In genomic region chr17:1226308-1226707, GRCh38 we compare ENCODE assay signal across 20 cellular contexts. TPM values are rescaled to one million over a fixed set of nuclear protein-coding genes. Genes with fewer than 3 reads are reported as not detected.
DNase-seq lines count a peak whose midpoint lies in the region; ATAC-seq, FAIRE-seq and TF ChIP-seq lines count a peak whose summit lies in the region.
"Had no signal": no experiment of that assay in that cellular context is flagged by ENCODE, and none has a peak within 500 bp of the region (broad histone marks: within the 10 kb centered on the region; RNA-seq: fewer than 3 reads in every experiment).

No MANE protein-coding gene starts in this region.

- H4K20me1 ChIP-seq in HepG2 (ENCODE audit: insufficient read depth, low read length) (peaks cover 6% of the 10 kb centered on the region; the same call in 1 of the 2 replicates), OCI-LY1 (ENCODE audit: insufficient read depth, low read length) (no peaks in the 10 kb centered on the region)

- TF ChIP-seq EP300 in HepG2 (IDR thresholded peaks at IDR 0.05; ENCODE audit: low read depth in 2 of 2, low read length in 2 of 2) (no peak), HepG2 (CRISPR knock-in tag; IDR thresholded peaks at IDR 0.05; ENCODE audit: borderline replicate concordance) (no peak)

- TF ChIP-seq POLR2A in HepG2 (IDR thresholded peaks at IDR 0.05; ENCODE audit: insufficient read depth in 1 of 2, low read depth in 2 of 2, low read length in 2 of 2) (no peak), right lobe of liver (IDR thresholded peaks at IDR 0.05) (no peak)

- H3F3A ChIP-seq in OCI-LY1 (ENCODE audit: insufficient read depth, low read length), result 0 out of 2 replicates have a peak, but pooled peaks cover 3% of the 10 kb centered on the region

- BruUV-seq in HepG2 (replicated peaks; lab: Mats Ljungman, UMichigan), result no TSS peak

- H3K36me3 ChIP-seq in HepG2 (replicated peaks in 1 of 2; ENCODE audit: control insufficient read depth in 1 of 2, insufficient read depth in 2 of 2, low read length in 2 of 2) (no peaks in the 10 kb centered on the region), right lobe of liver (no peaks in the 10 kb centered on the region), OCI-LY1 (ENCODE audit: insufficient read depth, low read length) (peaks cover 24% of the 10 kb centered on the region; the same call in 1 of the 2 replicates), bronchial epithelial cell (ENCODE audit: control insufficient read depth, insufficient read depth, low read length) (no peaks in the 10 kb centered on the region)
- H3K36me3 ChIP-seq: BE2C had no signal

- 27% methylated on average over 3 of the region's 3 CpGs for WGBS in HepG2 (ENCODE audit: low lambda C conversion rate)
- 45% methylated on average over 2 of the region's 3 CpGs for WGBS in right lobe of liver (ENCODE audit: insufficient coverage, low coverage, low lambda C conversion rate, missing lambda C conversion rate)

- in situ Hi-C loops in HepG2 (cut with HindIII; ENCODE audit: extremely low pct_ligation_motif_present, low pct_unique_long_range_greater_than_20kb), result no loop called here

- intact Hi-C loops in HepG2 (cut with micrococcal nuclease; ENCODE audit: unreplicated experiment), result no loop called here
- intact Hi-C loops in right lobe of liver (cut with DNase I), result no loop called here

- ATAC-seq in HepG2 (no peak), right lobe of liver (no peak), GM19324 (IDR thresholded peaks at IDR 0.05; ENCODE audit: low FRiP score, unreplicated experiment) (no peak)
- ATAC-seq: K562 had no signal

- TF ChIP-seq RAD21 in HepG2 (CRISPR knock-in tag; IDR thresholded peaks at IDR 0.05), result no peak

- H3K9me3 ChIP-seq in HepG2 (ENCODE audit: low read length), result no peaks in the 10 kb centered on the region
- H3K9me3 ChIP-seq in right lobe of liver, result no peaks in the 10 kb centered on the region
- no peaks in the 10 kb centered on the region for H3K9me3 ChIP-seq in OCI-LY1 (ENCODE audit: low read length)
- H3K9me3 ChIP-seq: BE2C, HAP-1 had no signal

- H3K4me2 ChIP-seq in HepG2 (ENCODE audit: low read depth, low read length), result no peak overlapping the region
- peak overlapping the region; percentile 83; the same call in 1 of the 2 replicates for H3K4me2 ChIP-seq in OCI-LY1 (ENCODE audit: low read length)

- H2AFZ ChIP-seq in HepG2 (ENCODE audit: low read length) (no peak overlapping the region), OCI-LY1 (ENCODE audit: low read length) (no peak overlapping the region)

- H3K27ac ChIP-seq in HepG2 (ENCODE audit: extremely low read length, insufficient read depth, low read length) (no peak overlapping the region), right lobe of liver (no peak overlapping the region), OCI-LY1 (ENCODE audit: low read depth, low read length, poor library complexity, severe bottlenecking) (peak overlapping the region; percentile 35)

- H3K79me2 ChIP-seq in HepG2 (ENCODE audit: insufficient read depth, low read length), result no peaks in the 10 kb centered on the region
- peaks cover 28% of the 10 kb centered on the region for H3K79me2 ChIP-seq in OCI-LY1 (ENCODE audit: insufficient read depth, low read length)

- POLR2A ChIA-PET in HepG2 (lab: Yijun Ruan, JAX), result no interaction called here

- H3K9me2 ChIP-seq in OCI-LY1 (ENCODE audit: low read depth, low read length), result no peaks in the 10 kb centered on the region

- TF ChIP-seq CTCF in HepG2 (CRISPR knock-in tag; IDR thresholded peaks at IDR 0.05) (no peak), right lobe of liver (IDR thresholded peaks at IDR 0.05) (no peak), OCI-LY1 (IDR thresholded peaks at IDR 0.05; ENCODE audit: low read length) (no peak), bronchial epithelial cell (IDR thresholded peaks at IDR 0.05; ENCODE audit: insufficient read depth, low read length, severe bottlenecking) (no peak)

- H3K4me3 ChIP-seq in HepG2 (replicated peaks in 1 of 3; ENCODE audit: insufficient read depth in 1 of 3, low read depth in 2 of 3, low read length in 3 of 3) (no peak overlapping the region), right lobe of liver (no peak overlapping the region), OCI-LY1 (ENCODE audit: low read depth, low read length, poor library complexity, severe bottlenecking) (peak overlapping the region; percentile 73), bronchial epithelial cell (ENCODE audit: low read depth, low read length) (no peak overlapping the region)
- H3K4me3 ChIP-seq: HAP-1, K562 had no signal

- H3K9ac ChIP-seq in HepG2 (ENCODE audit: insufficient read depth, low read depth, low read length), result no peak overlapping the region
- H3K9ac ChIP-seq in OCI-LY1 (ENCODE audit: low read length), result no peak overlapping the region

- 0 out of 2 replicates have a peak, but pooled peaks cover 6% of the 10 kb centered on the region for H3K4me1 ChIP-seq in HepG2 (ENCODE audit: insufficient read depth, low read length)
- H3K4me1 ChIP-seq in right lobe of liver, result peaks cover 0 to 10% (median 0%) of the 10 kb centered on the region in 4 donors
- H3K4me1 ChIP-seq in OCI-LY1 (ENCODE audit: insufficient read depth, low read length, severe bottlenecking), result peaks cover 48% of the 10 kb centered on the region
- H3K4me1 ChIP-seq: BE2C had no signal

- H3K27me3 ChIP-seq in HepG2 (ENCODE audit: control insufficient read depth in 1 of 2, insufficient read depth in 2 of 2, low read length in 2 of 2) (peaks cover 9 to 40% of the 10 kb centered on the region in 2 experiments), right lobe of liver (no peaks in the 10 kb centered on the region), OCI-LY1 (ENCODE audit: insufficient read depth, low read length) (no peaks in the 10 kb centered on the region), bronchial epithelial cell (ENCODE audit: control insufficient read depth, insufficient read depth, low read length) (peaks cover 19% of the 10 kb centered on the region)

- FAIRE-seq in HepG2 (lab: Jason Lieb, UNC), result no peak
- peak; percentile 99 for FAIRE-seq in bronchial epithelial cell (lab: Jason Lieb, UNC)
- FAIRE-seq in urothelium cell line (lab: Jason Lieb, UNC), result peak; percentile 81
- FAIRE-seq: K562 had no signal

- DNase-seq in HepG2 (ENCODE audit: low spot score), result no peak
- no peak for DNase-seq in right lobe of liver
- no peak for DNase-seq in bronchial epithelial cell (ENCODE audit: low read depth)
- DNase-seq in urothelium cell line (ENCODE audit: low spot score), result no peak
- no peak for DNase-seq in EL
- DNase-seq in 8988T, result no peak
- DNase-seq: BE2C; C1 segment of cervical spinal cord; CD4-positive, alpha-beta T cell; DMS153; DMS79; GOT3; IMR-90 had no signal

- CTCF ChIA-PET in HepG2 (lab: Yijun Ruan, JAX; ENCODE audit: low intra/inter-chr PET ratio, low total read pairs), result no interaction called here

RNA-seq across cellular contexts. Expression of gene BHLHA9, which starts 43.9 kb away (rescaled TPM):
- total RNA-seq in HepG2 (2016; rRNA removed; fragmentation: Illumina TruSeq; extraction: Trizol) (not detected in 2 replicates), right lobe of liver (not detected), bronchial epithelial cell (not detected in 2 replicates)
- not detected in 2 replicates for total RNA-seq in HepG2 (2016; cell fraction: cytosol; rRNA removed; fragmentation: Illumina TruSeq; extraction: Trizol; ENCODE audit: low read depth)
- not detected in 2 replicates for total RNA-seq in HepG2 (2016; cell fraction: insoluble cytoplasmic fraction; rRNA removed; fragmentation: Illumina TruSeq; extraction: Trizol)
- total RNA-seq in HepG2 (2016; cell fraction: membrane; rRNA removed; fragmentation: Illumina TruSeq; extraction: Trizol), result not detected in 2 replicates
- total RNA-seq in HepG2 (2016; cell fraction: nucleus; rRNA removed; fragmentation: Illumina TruSeq; extraction: Trizol), result not detected in 2 replicates
- polyA plus RNA-seq in HepG2 (2011; rRNA removed), result not detected in 2 replicates
- not detected in 2 replicates for polyA plus RNA-seq in HepG2 (2011; cell fraction: cytosol; rRNA removed)
- not detected in 2 replicates for polyA plus RNA-seq in HepG2 (2011; cell fraction: nucleus; rRNA removed)
- polyA plus RNA-seq in HepG2 (2012), result not detected in 2 replicates
- polyA plus RNA-seq in HepG2 (2016; cell fraction: cytosol; fragmentation: Illumina TruSeq; extraction: Trizol; ENCODE audit: low read depth), result not detected in 2 replicates
- polyA plus RNA-seq in HepG2 (2016; cell fraction: insoluble cytoplasmic fraction; fragmentation: Illumina TruSeq; extraction: Trizol; ENCODE audit: low read depth), result not detected in 2 replicates
- polyA plus RNA-seq in HepG2 (2016; cell fraction: membrane; fragmentation: Illumina TruSeq; extraction: Trizol; ENCODE audit: low read depth), result not detected in 2 replicates
- not detected in 2 replicates for polyA plus RNA-seq in HepG2 (2016; cell fraction: nucleus; fragmentation: Illumina TruSeq; extraction: Trizol; ENCODE audit: insufficient read depth, low read depth)
- polyA minus RNA-seq in HepG2 (2011; rRNA and poly(A)+ RNA removed; ENCODE audit: low replicate concordance), result not detected in 2 replicates
- polyA minus RNA-seq in HepG2 (2011; cell fraction: cytosol; rRNA and poly(A)+ RNA removed), result not detected in 2 replicates
- not detected in 2 replicates for polyA minus RNA-seq in HepG2 (2011; cell fraction: nucleus; rRNA and poly(A)+ RNA removed)
- total RNA-seq: A172; CD4-positive, alpha-beta T cell; G401; HT-29; IMR-90; K562 had no signal
- polyA plus RNA-seq: IMR-90, K562 had no signal

RNA-seq across cellular contexts. Expression of gene ABR, which starts 46.5 kb away (rescaled TPM):
- total RNA-seq in HepG2 (2016; rRNA removed; fragmentation: Illumina TruSeq; extraction: Trizol) (10.9 and 12.4 TPM in 2 replicates), right lobe of liver (10 to 100 TPM in 3 of 6 experiments, 1 to 10 TPM in 3; 7.4 to 21.5 (median 11.3) TPM), bronchial epithelial cell (18.7 and 39.3 TPM in 2 replicates)
- total RNA-seq in HepG2 (2016; cell fraction: cytosol; rRNA removed; fragmentation: Illumina TruSeq; extraction: Trizol; ENCODE audit: low read depth), result 5.9 and 7.8 TPM in 2 replicates
- total RNA-seq in HepG2 (2016; cell fraction: insoluble cytoplasmic fraction; rRNA removed; fragmentation: Illumina TruSeq; extraction: Trizol), result 9.1 and 11.6 TPM in 2 replicates
- total RNA-seq in HepG2 (2016; cell fraction: membrane; rRNA removed; fragmentation: Illumina TruSeq; extraction: Trizol), result 9.3 and 10.5 TPM in 2 replicates
- 8.0 and 11.0 TPM in 2 replicates for total RNA-seq in HepG2 (2016; cell fraction: nucleus; rRNA removed; fragmentation: Illumina TruSeq; extraction: Trizol)
- 40.4 TPM in 2 replicates for polyA plus RNA-seq in HepG2 (2011; rRNA removed)
- 13.2 and 21.6 TPM in 2 replicates for polyA plus RNA-seq in HepG2 (2011; cell fraction: cytosol; rRNA removed)
- polyA plus RNA-seq in HepG2 (2011; cell fraction: nucleus; rRNA removed), result 68.7 and 98.6 TPM in 2 replicates
- 10.2 and 11.3 TPM in 2 replicates for polyA plus RNA-seq in HepG2 (2012)
- polyA plus RNA-seq in HepG2 (2016; cell fraction: cytosol; fragmentation: Illumina TruSeq; extraction: Trizol; ENCODE audit: low read depth), result 0.85 and 1.1 TPM in 2 replicates
- 8.6 and 11.0 TPM in 2 replicates for polyA plus RNA-seq in HepG2 (2016; cell fraction: insoluble cytoplasmic fraction; fragmentation: Illumina TruSeq; extraction: Trizol; ENCODE audit: low read depth)
- 2.9 and 3.5 TPM in 2 replicates for polyA plus RNA-seq in HepG2 (2016; cell fraction: membrane; fragmentation: Illumina TruSeq; extraction: Trizol; ENCODE audit: low read depth)
- 18.8 and 21.3 TPM in 2 replicates for polyA plus RNA-seq in HepG2 (2016; cell fraction: nucleus; fragmentation: Illumina TruSeq; extraction: Trizol; ENCODE audit: insufficient read depth, low read depth)
- polyA minus RNA-seq in HepG2 (2011; rRNA and poly(A)+ RNA removed; ENCODE audit: low replicate concordance), result 37.5 and 62.6 TPM in 2 replicates
- 19.0 and 21.4 TPM in 2 replicates for polyA minus RNA-seq in HepG2 (2011; cell fraction: cytosol; rRNA and poly(A)+ RNA removed)
- 24.5 and 24.6 TPM in 2 replicates for polyA minus RNA-seq in HepG2 (2011; cell fraction: nucleus; rRNA and poly(A)+ RNA removed)

RNA-seq across cellular contexts. Expression of gene TRARG1, which starts 53.2 kb away (rescaled TPM):
- total RNA-seq in HepG2 (2016; rRNA removed; fragmentation: Illumina TruSeq; extraction: Trizol) (not detected in 2 replicates), right lobe of liver (not detected), bronchial epithelial cell (not detected in 2 replicates)
- total RNA-seq in HepG2 (2016; cell fraction: cytosol; rRNA removed; fragmentation: Illumina TruSeq; extraction: Trizol; ENCODE audit: low read depth), result not detected in 2 replicates
- not detected in 2 replicates for total RNA-seq in HepG2 (2016; cell fraction: insoluble cytoplasmic fraction; rRNA removed; fragmentation: Illumina TruSeq; extraction: Trizol)
- not detected in 2 replicates for total RNA-seq in HepG2 (2016; cell fraction: membrane; rRNA removed; fragmentation: Illumina TruSeq; extraction: Trizol)
- not detected in 2 replicates for total RNA-seq in HepG2 (2016; cell fraction: nucleus; rRNA removed; fragmentation: Illumina TruSeq; extraction: Trizol)
- polyA plus RNA-seq in HepG2 (2011; rRNA removed), result not detected in 2 replicates
- polyA plus RNA-seq in HepG2 (2011; cell fraction: cytosol; rRNA removed), result not detected in 2 replicates
- polyA plus RNA-seq in HepG2 (2011; cell fraction: nucleus; rRNA removed), result not detected in 2 replicates
- not detected in 2 replicates for polyA plus RNA-seq in HepG2 (2012)
- not detected in 2 replicates for polyA plus RNA-seq in HepG2 (2016; cell fraction: cytosol; fragmentation: Illumina TruSeq; extraction: Trizol; ENCODE audit: low read depth)
- not detected in 2 replicates for polyA plus RNA-seq in HepG2 (2016; cell fraction: insoluble cytoplasmic fraction; fragmentation: Illumina TruSeq; extraction: Trizol; ENCODE audit: low read depth)
- polyA plus RNA-seq in HepG2 (2016; cell fraction: membrane; fragmentation: Illumina TruSeq; extraction: Trizol; ENCODE audit: low read depth), result not detected in 2 replicates
- not detected in 2 replicates for polyA plus RNA-seq in HepG2 (2016; cell fraction: nucleus; fragmentation: Illumina TruSeq; extraction: Trizol; ENCODE audit: insufficient read depth, low read depth)
- polyA minus RNA-seq in HepG2 (2011; rRNA and poly(A)+ RNA removed; ENCODE audit: low replicate concordance), result not detected in 2 replicates
- not detected in 2 replicates for polyA minus RNA-seq in HepG2 (2011; cell fraction: cytosol; rRNA and poly(A)+ RNA removed)
- polyA minus RNA-seq in HepG2 (2011; cell fraction: nucleus; rRNA and poly(A)+ RNA removed), result not detected in 2 replicates
- total RNA-seq: A172; CD4-positive, alpha-beta T cell; HT-29; IMR-90; K562 had no signal
- polyA plus RNA-seq: IMR-90 had no signal
